Comparison of ENCODE assay signal across 9 cellular contexts in the genomic region with DNA sequence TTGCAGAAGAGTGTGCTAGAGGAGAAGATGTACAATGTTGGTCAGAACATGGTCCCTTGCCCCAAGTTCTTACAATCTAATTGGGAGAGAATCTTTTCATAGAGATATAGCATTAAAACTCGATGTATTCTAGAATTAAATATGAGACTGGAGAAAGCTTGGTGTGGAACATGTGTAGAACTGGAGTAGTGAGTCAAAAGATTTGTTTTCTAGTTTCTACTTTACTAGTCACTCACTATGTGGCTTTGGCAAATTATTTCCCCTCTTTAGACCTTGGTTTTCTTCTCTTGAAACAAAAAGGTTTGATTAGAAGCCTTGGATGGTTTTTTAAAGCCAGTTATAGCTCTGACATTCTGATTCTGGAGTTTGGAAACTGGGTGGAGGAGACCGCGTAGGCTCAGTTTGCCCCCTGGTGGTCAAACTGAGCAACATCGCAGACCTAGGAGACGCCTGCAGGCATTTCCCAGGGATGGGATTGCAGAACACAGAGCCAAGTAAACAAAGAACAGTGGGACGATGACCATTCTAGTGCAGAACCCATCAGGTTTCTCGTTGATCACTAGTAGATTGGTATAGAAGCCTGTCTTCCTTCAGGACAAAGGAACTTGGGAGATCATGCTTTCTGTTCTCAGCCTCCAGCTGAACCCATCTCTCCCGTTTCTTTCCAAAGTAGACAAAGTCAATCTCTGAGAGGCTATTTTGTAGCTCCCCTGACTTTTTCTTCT. TPM values are rescaled to one million over a fixed set of nuclear protein-coding genes. Genes with fewer than 3 reads are reported as not detected.
DNase-seq lines count a peak whose midpoint lies in the region; ATAC-seq and TF ChIP-seq lines count a peak whose summit lies in the region.
"Had no signal": no experiment of that assay in that cellular context is flagged by ENCODE, and none has a peak within 500 bp of the region (broad histone marks: within the 10 kb centered on the region; RNA-seq: fewer than 3 reads in every experiment).

No MANE protein-coding gene starts in this region.

- no peaks in the 10 kb centered on the region for H3K36me3 ChIP-seq in SK-N-SH (replicated peaks in 1 of 2; ENCODE audit: control insufficient read depth in 1 of 2, insufficient read depth in 2 of 2, low read length in 1 of 2)
- H3K36me3 ChIP-seq: BLaER1 had no signal

- no peak overlapping the region for H3K4me2 ChIP-seq in SK-N-SH
- H3K4me2 ChIP-seq: BLaER1 had no signal

- CTCF ChIA-PET in SK-N-SH (lab: Yijun Ruan, JAX), result interaction anchor here (0.7 to 4.0 kb wide), 13 partner anchors 8 to 141 kb away, joined by 3 to 27 read pairs (median 3); a partner anchor contains a TSS

- DNase-seq in DMS 273 (lab: John Stamatoyannopoulos, UW; ENCODE audit: unreplicated experiment), result peak; percentile 66
- no peak for DNase-seq in DMS 273 treated with DMSO at 0.1 percent for 48 hours (lab: John Stamatoyannopoulos, UW)
- DNase-seq in KG1 (lab: John Stamatoyannopoulos, UW), result peak; percentile 41
- DNase-seq in SK-N-SH, result peak; percentile 74
- peak; percentile 82 to 88 for DNase-seq in T47D (ENCODE audit: low read depth in 1 of 2, low spot score in 1 of 2)
- peak; percentile 68 for DNase-seq in iris pigment epithelial cell (ENCODE audit: low read depth)
- DNase-seq in stimulated activated CD4-positive, alpha-beta T cell treated with anti-CD3 and anti-CD28 coated beads, TNF-alpha, amount 100 ng/mL, for 24 hours (ENCODE audit: low read depth in 3 of 3), result peak in 2 of 3 experiments; percentile 18 to 32

- no peaks in the 10 kb centered on the region for H3K9me3 ChIP-seq in SK-N-SH

- no peaks in the 10 kb centered on the region for H3K79me2 ChIP-seq in SK-N-SH (ENCODE audit: insufficient read depth)

- no peaks in the 10 kb centered on the region for H3F3A ChIP-seq in SK-N-SH (replicated peaks; ENCODE audit: insufficient read depth)

- POLR2A ChIA-PET in SK-N-SH (lab: Yijun Ruan, JAX), result no interaction called here

- WGBS in SK-N-SH (ENCODE audit: low lambda C conversion rate), result 46% methylated on average over 8 of the region's 8 CpGs

- H3K27ac ChIP-seq in SK-N-SH (ENCODE audit: low read depth in 2 of 2, low read length in 1 of 2), result no peak overlapping the region
- H3K27ac ChIP-seq: BLaER1 had no signal

- peak; percentile 57 for TF ChIP-seq RAD21 in SK-N-SH (IDR thresholded peaks at IDR 0.05; ENCODE audit: low read length)

- TF ChIP-seq EP300 in SK-N-SH (IDR thresholded peaks at IDR 0.05; ENCODE audit: borderline replicate concordance in 1 of 2, low read depth in 1 of 2, low read length in 1 of 2), result no peak

- no peak overlapping the region for H2AFZ ChIP-seq in SK-N-SH (ENCODE audit: low read depth)

- no peaks in the 10 kb centered on the region for H3K4me1 ChIP-seq in SK-N-SH (ENCODE audit: control insufficient read depth in 1 of 2, insufficient read depth in 2 of 2, low read depth in 1 of 2, low read length in 1 of 2)
- H3K4me1 ChIP-seq: BLaER1 had no signal

- no peaks in the 10 kb centered on the region for H4K20me1 ChIP-seq in SK-N-SH (ENCODE audit: insufficient read depth)
- H4K20me1 ChIP-seq: BLaER1 had no signal

- peak; percentile 61 for TF ChIP-seq CTCF in SK-N-SH (IDR thresholded peaks at IDR 0.05)

- no peak overlapping the region for H3K9ac ChIP-seq in SK-N-SH
- H3K9ac ChIP-seq: BLaER1 had no signal

- H3K27me3 ChIP-seq in SK-N-SH (ENCODE audit: insufficient read depth), result no peaks in the 10 kb centered on the region
- H3K27me3 ChIP-seq: BLaER1 had no signal

- H3K9me2 ChIP-seq in SK-N-SH, result no peaks in the 10 kb centered on the region

- in situ Hi-C loops in T47D (cut with HindIII; ENCODE audit: low pct_unique_long_range_greater_than_20kb, low sequenced_read_pairs), result no loop called here

- no peak for ATAC-seq in GM19328 (IDR thresholded peaks at IDR 0.05; ENCODE audit: unreplicated experiment)

- H3K4me3 ChIP-seq in SK-N-SH (ENCODE audit: low read depth in 2 of 2, low read length in 1 of 2), result no peak overlapping the region
- H3K4me3 ChIP-seq: BLaER1 had no signal

TF ChIP-seq in SK-N-SH, 30 proteins besides CTCF, POLR2A, EP300 and RAD21:
- TF ChIP-seq GATA2 (CRISPR knock-in tag; IDR thresholded peaks at IDR 0.05) (no peak), TEAD4 (IDR thresholded peaks at IDR 0.05; ENCODE audit: borderline replicate concordance, insufficient read depth) (no peak), NRF1 (IDR thresholded peaks at IDR 0.05; ENCODE audit: low read depth, low read length) (no peak), SMC3 (IDR thresholded peaks at IDR 0.05; ENCODE audit: low read depth, low read length) (peak; percentile 34; the same call in 1 of the 2 replicates)

RNA-seq across cellular contexts. Expression of a gene that starts 8.5 kb away (rescaled TPM):
- polyA plus RNA-seq in SK-N-SH (2012; rRNA removed), result not detected in 2 replicates
- polyA plus RNA-seq in SK-N-SH (2012; cell fraction: cytosol; rRNA removed), result 0.05 TPM in 1 of 2 replicates, not detected in the other
- polyA plus RNA-seq in SK-N-SH (2012; cell fraction: nucleus; rRNA removed), result 0.04 and 0.13 TPM in 2 replicates

RNA-seq across cellular contexts. Expression of a gene that starts 8.9 kb away (rescaled TPM):
- polyA plus RNA-seq in SK-N-SH (2012; rRNA removed), result 2.2 and 2.6 TPM in 2 replicates
- 1.9 and 2.0 TPM in 2 replicates for polyA plus RNA-seq in SK-N-SH (2012; cell fraction: cytosol; rRNA removed)
- polyA plus RNA-seq in SK-N-SH (2012; cell fraction: nucleus; rRNA removed), result 1.9 and 3.7 TPM in 2 replicates
